ENCODE assay signal across 25 cellular contexts in the genomic region with DNA sequence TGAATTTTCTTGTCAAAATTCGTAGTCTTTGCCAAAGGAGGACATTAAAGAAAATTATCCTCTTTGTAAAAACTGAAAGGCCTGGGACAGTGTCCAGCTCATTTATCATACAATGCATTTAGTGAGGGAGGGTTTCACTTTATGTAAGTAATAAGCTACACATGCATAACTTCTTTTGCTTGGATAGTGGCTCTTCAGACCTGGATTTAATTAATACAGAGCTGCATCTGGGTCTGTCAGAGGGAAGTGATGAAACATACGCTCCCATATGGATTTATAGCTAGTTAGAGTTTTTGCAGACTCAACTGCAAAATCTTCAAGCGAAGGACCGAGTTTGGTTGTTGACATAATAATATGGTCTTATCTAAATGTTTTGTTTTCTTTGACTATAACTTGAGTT.
"Had no signal": no experiment of that assay in that cellular context is flagged by ENCODE, and none has a peak within 500 bp of the region (broad histone marks: within the 10 kb centered on the region; RNA-seq: fewer than 3 reads in every experiment).

No MANE protein-coding gene starts in this region.

- H3K4me2 ChIP-seq: KMS-11 had no signal

- H3K9ac ChIP-seq: KMS-11 had no signal

- H3K27ac ChIP-seq: HL-60, KMS-11, SJSA1, SK-N-MC had no signal

- ATAC-seq: K562 had no signal

- DNase-seq: Kasumi-1, MM.1S, NCI-H1092 treated with DMSO at 0.1 percent for 48 hours, NCI-H1436, NCI-H187, NCI-H2029, NCI-H2081 treated with DMSO at 0.1 percent for 48 hours, NCI-H2171, NCI-H226, NCI-H446, NCI-H510A, NCI-H524 treated with DMSO at 0.1 percent for 48 hours, NCI-H69, NCI-H774, Right ventricle myocardium superior, RPMI8226, SIG-M5 had no signal

- H3K27ac Mint-ChIP-seq: IgD-negative memory B cell had no signal

- FAIRE-seq: HTR-8/SVneo, K562, RCC 7860 had no signal

- H3K4me1 ChIP-seq: SJSA1 had no signal

- H3K4me3 ChIP-seq: K562, SJSA1, SK-N-MC had no signal

- H3K4me3 Mint-ChIP-seq: IgD-negative memory B cell had no signal
